ENCODE assay signal across 13 cellular contexts in genomic region chr7:7972927-7973594, GRCh38. TPM values are rescaled to one million over a fixed set of nuclear protein-coding genes. Genes with fewer than 3 reads are reported as not detected.
DNase-seq lines count a peak whose midpoint lies in the region; ATAC-seq and TF ChIP-seq lines count a peak whose summit lies in the region.
"Had no signal": no experiment of that assay in that cellular context is flagged by ENCODE, and none has a peak within 500 bp of the region (broad histone marks: within the 10 kb centered on the region; RNA-seq: fewer than 3 reads in every experiment).

No MANE protein-coding gene starts in this region.

- no peaks in the 10 kb centered on the region for H3K9me2 ChIP-seq in Loucy (replicated peaks; ENCODE audit: low read depth, low read length)

- H3F3A ChIP-seq in Loucy (ENCODE audit: low read depth), result no peaks in the 10 kb centered on the region
- H3F3A ChIP-seq in neural progenitor cell (ENCODE audit: low read depth), result peaks cover 4% of the 10 kb centered on the region

- peaks cover 13% of the 10 kb centered on the region for H3K36me3 Mint-ChIP-seq in neural progenitor cell

- H3K27ac Mint-ChIP-seq in neural progenitor cell, result no peak overlapping the region

- H3K4me2 ChIP-seq in Loucy (ENCODE audit: low read depth, low read length, poor library complexity, severe bottlenecking) (peak overlapping the region; percentile 97), neural progenitor cell (peak overlapping the region; percentile 94)

- intact Hi-C loops in heart right ventricle (cut with DNase I), result loop anchor here in 2 of 10 donors (10.0 kb wide), 2 partner anchors 232 to 288 kb away; no protein-coding TSS in a partner anchor

- no peaks in the 10 kb centered on the region for H3K9me3 Mint-ChIP-seq in neural progenitor cell

- H3K9me3 ChIP-seq in Loucy (ENCODE audit: insufficient read depth, low read depth, low read length) (no peaks in the 10 kb centered on the region), adipocyte (ENCODE audit: control insufficient read depth, low read length) (no peaks in the 10 kb centered on the region), neural progenitor cell (ENCODE audit: low read depth) (no peaks in the 10 kb centered on the region), heart right ventricle (no peaks in the 10 kb centered on the region)
- H3K9me3 ChIP-seq: colonic mucosa had no signal

- no peaks in the 10 kb centered on the region for H3K27me3 Mint-ChIP-seq in neural progenitor cell (ENCODE audit: insufficient read depth, low read depth)

- H3K4me1 ChIP-seq in Loucy (ENCODE audit: insufficient read depth, low read length, poor library complexity, severe bottlenecking), result peaks cover 66% of the 10 kb centered on the region
- peaks cover 17% of the 10 kb centered on the region for H3K4me1 ChIP-seq in adipocyte (ENCODE audit: control insufficient read depth, insufficient read depth, low read length)
- H3K4me1 ChIP-seq in neural progenitor cell, result peaks cover 39% of the 10 kb centered on the region
- H3K4me1 ChIP-seq in heart right ventricle, result peaks cover 0 to 44% (median 15%) of the 10 kb centered on the region in 9 donors
- H3K4me1 ChIP-seq: colonic mucosa had no signal

- 61 to 80% methylated on average over 2 of the region's 2 CpGs for WGBS in heart right ventricle, 2 donors

- H4K20me1 ChIP-seq in Loucy (ENCODE audit: insufficient read depth, low read length, poor library complexity, severe bottlenecking) (peaks cover 83% of the 10 kb centered on the region), neural progenitor cell (ENCODE audit: low read depth) (peaks cover 75% of the 10 kb centered on the region)

- H3K4me3 Mint-ChIP-seq in neural progenitor cell, result peak overlapping the region; percentile 51

- H2AFZ ChIP-seq in Loucy (ENCODE audit: low read length) (no peak overlapping the region), neural progenitor cell (replicated peaks) (no peak overlapping the region)

- ATAC-seq in heart right ventricle (no peak), HG02571 (IDR thresholded peaks at IDR 0.05; ENCODE audit: unreplicated experiment) (no peak)
- ATAC-seq: right cardiac atrium had no signal

- H3K27ac ChIP-seq in neural progenitor cell (no peak overlapping the region), heart right ventricle (no peak overlapping the region)
- H3K27ac ChIP-seq: colonic mucosa had no signal

- H3K36me3 ChIP-seq in Loucy (ENCODE audit: insufficient read depth, low read length) (no peaks in the 10 kb centered on the region), adipocyte (ENCODE audit: control insufficient read depth, insufficient read depth, low read length, severe bottlenecking) (no peaks in the 10 kb centered on the region), neural progenitor cell (no peaks in the 10 kb centered on the region), heart right ventricle (no peaks in the 10 kb centered on the region)
- H3K36me3 ChIP-seq: colonic mucosa had no signal

- H3K27me3 ChIP-seq in Loucy (ENCODE audit: insufficient read depth, low read length, poor library complexity, severe bottlenecking) (no peaks in the 10 kb centered on the region), adipocyte (replicated peaks; ENCODE audit: control insufficient read depth, insufficient read depth, low read length) (no peaks in the 10 kb centered on the region), neural progenitor cell (no peaks in the 10 kb centered on the region), heart right ventricle (no peaks in the 10 kb centered on the region)
- H3K27me3 ChIP-seq: colonic mucosa had no signal

- peak overlapping the region; percentile 85 for H3K9ac ChIP-seq in Loucy (ENCODE audit: low read depth, low read length, poor library complexity, severe bottlenecking)
- no peak overlapping the region for H3K9ac ChIP-seq in adipocyte (ENCODE audit: low read length)
- no peak overlapping the region for H3K9ac ChIP-seq in neural progenitor cell

- H3K79me2 ChIP-seq in Loucy (ENCODE audit: insufficient read depth, low read length), result peaks cover 90% of the 10 kb centered on the region
- peaks cover 85% of the 10 kb centered on the region for H3K79me2 ChIP-seq in neural progenitor cell (ENCODE audit: low read depth)

- TF ChIP-seq CTCF in Loucy (conservative IDR thresholded peaks at IDR 0.05; ENCODE audit: low read length), result no peak
- TF ChIP-seq CTCF in neural progenitor cell (IDR thresholded peaks at IDR 0.05), result no peak
- TF ChIP-seq CTCF in heart right ventricle (IDR thresholded peaks at IDR 0.05), result no peak

- DNase-seq in NCI-H82 (lab: John Stamatoyannopoulos, UW), result peak; percentile 25
- no peak for DNase-seq in NCI-H82 treated with DMSO at 0.1 percent for 48 hours (lab: John Stamatoyannopoulos, UW; ENCODE audit: unreplicated experiment)
- no peak for DNase-seq in adipocyte (ENCODE audit: low read depth)
- DNase-seq in neural progenitor cell (ENCODE audit: low spot score), result no peak
- DNase-seq in NCI-H1930 (lab: John Stamatoyannopoulos, UW), result no peak
- DNase-seq in heart right ventricle, result no peak
- DNase-seq: colonic mucosa, IMR-90, NCI-H226, right cardiac atrium had no signal

- H3K4me1 Mint-ChIP-seq in neural progenitor cell, result peaks cover 12% of the 10 kb centered on the region

- H3K4me3 ChIP-seq in Loucy (ENCODE audit: low read length, poor library complexity, severe bottlenecking) (peak overlapping the region; percentile 79), adipocyte (ENCODE audit: low read length) (peak overlapping the region; percentile 11), neural progenitor cell (peak overlapping the region; percentile 11), heart right ventricle (no peak overlapping the region)
- H3K4me3 ChIP-seq: colonic mucosa, lung had no signal

RNA-seq across cellular contexts. Expression of gene GLCCI1, which starts 4.5 kb away (rescaled TPM):
- total RNA-seq in neural progenitor cell (ENCODE audit: low replicate concordance) (46.6 and 78.0 TPM in 2 replicates), heart right ventricle (10 to 100 TPM in 2 of 10 donors, 1 to 10 TPM in 8; 3.6 to 13.0 (median 7.6) TPM)
- 1 to 10 TPM in 1 of 2 donors, under 1 TPM in 1; 0.75 to 3.3 TPM for polyA plus RNA-seq in heart right ventricle

Comparison
In these comparisons a context has a peak if more than half of its experiments do, and no peak if none do; other contexts are left out.
1. H3K4me3 ChIP-seq: peak in Loucy (single experiment), adipocyte (single experiment) and neural progenitor cell (single experiment); none in heart right ventricle (0 of 10).